ENCODE assay signal across 1 cellular context in genomic region chr15:32817570-32817969, GRCh38.
TF ChIP-seq lines count a peak whose summit lies in the region.

No MANE protein-coding gene starts in this region.

TF ChIP-seq in HepG2, 621 proteins besides CTCF, POLR2A, EP300 and RAD21 (continued from another document):
- TF ChIP-seq ZNF441 (CRISPR knock-in tag; IDR thresholded peaks at IDR 0.05; ENCODE audit: borderline replicate concordance) (no peak), ZNF780A (CRISPR knock-in tag; IDR thresholded peaks at IDR 0.05) (no peak), MBNL3 (CRISPR knock-in tag; conservative IDR thresholded peaks at IDR 0.05) (no peak), MAFG (CRISPR knock-in tag; IDR thresholded peaks at IDR 0.05) (no peak), ZNF180 (CRISPR knock-in tag; IDR thresholded peaks at IDR 0.05; ENCODE audit: borderline replicate concordance, low read depth) (no peak), ELF1 (CRISPR knock-in tag; IDR thresholded peaks at IDR 0.05) (no peak), E2F5 (CRISPR knock-in tag; conservative IDR thresholded peaks at IDR 0.05) (no peak)
- TF ChIP-seq, protein P1, sequence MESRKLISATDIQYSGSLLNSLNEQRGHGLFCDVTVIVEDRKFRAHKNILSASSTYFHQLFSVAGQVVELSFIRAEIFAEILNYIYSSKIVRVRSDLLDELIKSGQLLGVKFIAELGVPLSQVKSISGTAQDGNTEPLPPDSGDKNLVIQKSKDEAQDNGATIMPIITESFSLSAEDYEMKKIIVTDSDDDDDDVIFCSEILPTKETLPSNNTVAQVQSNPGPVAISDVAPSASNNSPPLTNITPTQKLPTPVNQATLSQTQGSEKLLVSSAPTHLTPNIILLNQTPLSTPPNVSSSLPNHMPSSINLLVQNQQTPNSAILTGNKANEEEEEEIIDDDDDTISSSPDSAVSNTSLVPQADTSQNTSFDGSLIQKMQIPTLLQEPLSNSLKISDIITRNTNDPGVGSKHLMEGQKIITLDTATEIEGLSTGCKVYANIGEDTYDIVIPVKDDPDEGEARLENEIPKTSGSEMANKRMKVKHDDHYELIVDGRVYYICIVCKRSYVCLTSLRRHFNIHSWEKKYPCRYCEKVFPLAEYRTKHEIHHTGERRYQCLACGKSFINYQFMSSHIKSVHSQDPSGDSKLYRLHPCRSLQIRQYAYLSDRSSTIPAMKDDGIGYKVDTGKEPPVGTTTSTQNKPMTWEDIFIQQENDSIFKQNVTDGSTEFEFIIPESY (CRISPR knock-in tag; IDR thresholded peaks at IDR 0.05): no peak
- TF ChIP-seq, protein P2, sequence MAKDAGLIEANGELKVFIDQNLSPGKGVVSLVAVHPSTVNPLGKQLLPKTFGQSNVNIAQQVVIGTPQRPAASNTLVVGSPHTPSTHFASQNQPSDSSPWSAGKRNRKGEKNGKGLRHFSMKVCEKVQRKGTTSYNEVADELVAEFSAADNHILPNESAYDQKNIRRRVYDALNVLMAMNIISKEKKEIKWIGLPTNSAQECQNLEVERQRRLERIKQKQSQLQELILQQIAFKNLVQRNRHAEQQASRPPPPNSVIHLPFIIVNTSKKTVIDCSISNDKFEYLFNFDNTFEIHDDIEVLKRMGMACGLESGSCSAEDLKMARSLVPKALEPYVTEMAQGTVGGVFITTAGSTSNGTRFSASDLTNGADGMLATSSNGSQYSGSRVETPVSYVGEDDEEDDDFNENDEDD (CRISPR knock-in tag; IDR thresholded peaks at IDR 0.05; ENCODE audit: borderline replicate concordance): no peak
